Comparison of ENCODE assay signal across 19 cellular contexts in genomic region chr12:99809921-99810320, GRCh38.
"Had no signal": no experiment of that assay in that cellular context is flagged by ENCODE, and none has a peak within 500 bp of the region (broad histone marks: within the 10 kb centered on the region; RNA-seq: fewer than 3 reads in every experiment).

No MANE protein-coding gene starts in this region.

- H3K27ac ChIP-seq: breast epithelium, right atrium auricular region, spleen, tibial nerve had no signal

- DNase-seq: activated B cell treated with CpG ODN at 0.5 μM for 24 hours; activated CD4-positive, alpha-beta T cell treated with anti-CD3 and anti-CD28 coated beads, Interleukin-2, amount 50 U/mL, for 1 hour; activated CD8-positive, alpha-beta T cell treated with anti-CD3 and anti-CD28 coated beads for 36 hours; activated naive CD4-positive, alpha-beta T cell; activated T-cell treated with anti-CD3 and anti-CD28 coated beads, Interleukin-2, amount 50 U/mL, for 48 hours; central memory CD4-positive, alpha-beta T cell; effector CD4-positive, alpha-beta T cell; islet precursor cell; naive thymus-derived CD8-positive, alpha-beta T cell; spleen; stimulated activated naive CD4-positive, alpha-beta T cell; T-helper 17 cell; T1000 had no signal

- H3K4me3 Mint-ChIP-seq: activated B cell treated with CpG ODN at 0.5 μM for 24 hours; activated CD8-positive, alpha-beta T cell treated with anti-CD3 and anti-CD28 coated beads for 36 hours; dendritic cell treated with granulocyte-macrophage colony-stimulating factor and Interleukin-4, amounts not matched to agents 40 ng/mL and 50 ng/mL, for 4 days; memory B cell; naive thymus-derived CD8-positive, alpha-beta T cell; T-helper 17 cell had no signal

- ATAC-seq: activated CD8-positive, alpha-beta T cell treated with anti-CD3 and anti-CD28 coated beads for 36 hours; activated naive CD4-positive, alpha-beta T cell treated with anti-CD3 and anti-CD28 coated beads, Interleukin-2, amount 50 U/mL, for 72 hours; naive thymus-derived CD8-positive, alpha-beta T cell; T-helper 17 cell had no signal

- H3K9me3 ChIP-seq: breast epithelium, right atrium auricular region, spleen, tibial nerve had no signal

- H3K4me3 ChIP-seq: breast epithelium, right atrium auricular region, spleen, tibial nerve had no signal

- H3K4me1 Mint-ChIP-seq: activated B cell treated with CpG ODN at 0.5 μM for 24 hours; memory B cell; naive thymus-derived CD8-positive, alpha-beta T cell; T-helper 17 cell had no signal

- H3K27ac Mint-ChIP-seq: activated B cell treated with CpG ODN at 0.5 μM for 24 hours; activated CD8-positive, alpha-beta T cell treated with anti-CD3 and anti-CD28 coated beads for 36 hours; activated naive CD4-positive, alpha-beta T cell treated with anti-CD3 and anti-CD28 coated beads, Interleukin-2, amount 50 U/mL, for 72 hours; dendritic cell treated with granulocyte-macrophage colony-stimulating factor and Interleukin-4, amounts not matched to agents 40 ng/mL and 50 ng/mL, for 4 days; memory B cell; naive thymus-derived CD8-positive, alpha-beta T cell; T-helper 17 cell had no signal

- H3K36me3 Mint-ChIP-seq: activated naive CD4-positive, alpha-beta T cell treated with anti-CD3 and anti-CD28 coated beads, Interleukin-2, amount 50 U/mL, for 72 hours; memory B cell; naive thymus-derived CD8-positive, alpha-beta T cell had no signal

- H3K4me1 ChIP-seq: breast epithelium, right atrium auricular region, spleen had no signal

- H3K36me3 ChIP-seq: breast epithelium, right atrium auricular region, spleen, tibial nerve had no signal

- H3K27me3 Mint-ChIP-seq: activated B cell treated with CpG ODN at 0.5 μM for 24 hours; activated CD8-positive, alpha-beta T cell treated with anti-CD3 and anti-CD28 coated beads for 36 hours; dendritic cell treated with granulocyte-macrophage colony-stimulating factor and Interleukin-4, amounts not matched to agents 40 ng/mL and 50 ng/mL, for 4 days; memory B cell; naive thymus-derived CD8-positive, alpha-beta T cell; T-helper 17 cell had no signal

- H3K9me3 Mint-ChIP-seq: activated B cell treated with CpG ODN at 0.5 μM for 24 hours; activated CD8-positive, alpha-beta T cell treated with anti-CD3 and anti-CD28 coated beads for 36 hours; dendritic cell treated with granulocyte-macrophage colony-stimulating factor and Interleukin-4, amounts not matched to agents 40 ng/mL and 50 ng/mL, for 4 days had no signal

- H3K27me3 ChIP-seq: breast epithelium, right atrium auricular region, spleen, tibial nerve had no signal
